19 cellular contexts compared by ENCODE assay signal in genomic region chr2:37873749-37874330, GRCh38. TPM values are rescaled to one million over a fixed set of nuclear protein-coding genes. Genes with fewer than 3 reads are reported as not detected.
DNase-seq lines count a peak whose midpoint lies in the region; ATAC-seq, FAIRE-seq and TF ChIP-seq lines count a peak whose summit lies in the region.
"Had no signal": no experiment of that assay in that cellular context is flagged by ENCODE, and none has a peak within 500 bp of the region (broad histone marks: within the 10 kb centered on the region; RNA-seq: fewer than 3 reads in every experiment).

No MANE protein-coding gene starts in this region.

- peak in 7 of 8 donors; percentile 15 to 57 (median 41) for ATAC-seq in heart right ventricle
- no peak for ATAC-seq in left cardiac atrium
- no peak for ATAC-seq in HepG2
- ATAC-seq in HG03469 (IDR thresholded peaks at IDR 0.05; ENCODE audit: unreplicated experiment): no peak

- H3K4me3 ChIP-seq in heart right ventricle: no peak overlapping the region
- no peak overlapping the region for H3K4me3 ChIP-seq in HepG2 (replicated peaks in 1 of 3; ENCODE audit: insufficient read depth in 1 of 3, low read depth in 2 of 3, low read length in 3 of 3)
- H3K4me3 ChIP-seq: BLaER1 treated with 17β-estradiol and CSF1 and Interleukin-3, amounts not matched to agents 10 nM and 100 nM; Peyer's patch had no signal

- no TSS peak for BruUV-seq in HepG2 (replicated peaks; lab: Mats Ljungman, UMichigan)

- DNase-seq in activated T-cell treated with anti-CD3 and anti-CD28 coated beads, Interleukin-2, amount 50 U/mL, for 24 hours: no peak
- no peak for DNase-seq in activated T-cell treated with anti-CD3 and anti-CD28 coated beads, Interleukin-2, amount 50 U/mL, for 1 hour
- DNase-seq in heart right ventricle: no peak
- no peak for DNase-seq in left cardiac atrium
- peak; percentile 72 for DNase-seq in myocyte (ENCODE audit: low read depth)
- no peak for DNase-seq in HepG2 (ENCODE audit: low spot score)
- no peak for DNase-seq in GM03348 (ENCODE audit: low spot score)
- DNase-seq: ACHN; Caco-2; CD4-positive, alpha-beta memory T cell; DMS 273 treated with DMSO at 0.1 percent for 48 hours; DMS79 treated with DMSO at 0.1 percent for 48 hours; Karpas-422; MV-4-11; Peyer's patch had no signal

- H3K27me3 ChIP-seq in heart right ventricle (no peaks in the 10 kb centered on the region), HepG2 (ENCODE audit: control insufficient read depth in 1 of 2, insufficient read depth in 2 of 2, low read length in 2 of 2) (peaks cover 8 to 63% of the 10 kb centered on the region in 2 experiments; a peak in 4 of 5 replicates)
- H3K27me3 ChIP-seq: Peyer's patch had no signal

- no peaks in the 10 kb centered on the region for H3K36me3 Mint-ChIP-seq in activated T-cell treated with anti-CD3 and anti-CD28 coated beads, Interleukin-2, amount 50 U/mL, for 24 hours (ENCODE audit: low read depth)
- H3K36me3 Mint-ChIP-seq: CD4-positive, alpha-beta memory T cell; IgD-negative memory B cell had no signal

- H3K79me2 ChIP-seq in HepG2 (ENCODE audit: insufficient read depth, low read length): no peaks in the 10 kb centered on the region

- POLR2A ChIA-PET in HepG2 (lab: Yijun Ruan, JAX): no interaction called here

- 69 to 78% methylated on average over 7 of the region's 7 CpGs for WGBS in heart right ventricle, 2 donors
- 24% methylated on average over 6 of the region's 7 CpGs for WGBS in HepG2 (ENCODE audit: low lambda C conversion rate)

- H3K36me3 ChIP-seq in heart right ventricle: no peaks in the 10 kb centered on the region
- no peaks in the 10 kb centered on the region for H3K36me3 ChIP-seq in HepG2 (replicated peaks in 1 of 2; ENCODE audit: control insufficient read depth in 1 of 2, insufficient read depth in 2 of 2, low read length in 2 of 2)
- H3K36me3 ChIP-seq: BLaER1 treated with 17β-estradiol and CSF1 and Interleukin-3, amounts not matched to agents 10 nM and 100 nM; Peyer's patch had no signal

- in situ Hi-C loops in HepG2 (cut with HindIII; ENCODE audit: extremely low pct_ligation_motif_present, low pct_unique_long_range_greater_than_20kb): no loop called here

- H4K20me1 ChIP-seq in HepG2 (ENCODE audit: insufficient read depth, low read length): no peaks in the 10 kb centered on the region
- H4K20me1 ChIP-seq: BLaER1 treated with 17β-estradiol and CSF1 and Interleukin-3, amounts not matched to agents 10 nM and 100 nM had no signal

- H3K4me2 ChIP-seq in HepG2 (ENCODE audit: low read depth, low read length): no peak overlapping the region

- H3K9ac ChIP-seq in HepG2 (ENCODE audit: insufficient read depth, low read depth, low read length): no peak overlapping the region
- H3K9ac ChIP-seq: BLaER1 treated with 17β-estradiol and CSF1 and Interleukin-3, amounts not matched to agents 10 nM and 100 nM had no signal

- no peak for FAIRE-seq in HepG2 (lab: Jason Lieb, UNC)

- no peak for TF ChIP-seq EP300 in HepG2 (IDR thresholded peaks at IDR 0.05; ENCODE audit: low read depth in 2 of 2, low read length in 2 of 2)
- TF ChIP-seq EP300 in HepG2 (CRISPR knock-in tag; IDR thresholded peaks at IDR 0.05; ENCODE audit: borderline replicate concordance): no peak

- TF ChIP-seq CTCF in heart right ventricle (IDR thresholded peaks at IDR 0.05) (no peak), HepG2 (CRISPR knock-in tag; IDR thresholded peaks at IDR 0.05) (no peak)

- no peak for TF ChIP-seq POLR2A in HepG2 (IDR thresholded peaks at IDR 0.05; ENCODE audit: insufficient read depth in 1 of 2, low read depth in 2 of 2, low read length in 2 of 2)

- H3K9me3 ChIP-seq in heart right ventricle (no peaks in the 10 kb centered on the region), HepG2 (ENCODE audit: low read length) (no peaks in the 10 kb centered on the region)
- H3K9me3 ChIP-seq: BLaER1 treated with 17β-estradiol and CSF1 and Interleukin-3, amounts not matched to agents 10 nM and 100 nM; Caco-2; Peyer's patch had no signal

- TF ChIP-seq RAD21 in HepG2 (CRISPR knock-in tag; IDR thresholded peaks at IDR 0.05): no peak

- H3K9me3 Mint-ChIP-seq in activated T-cell treated with anti-CD3 and anti-CD28 coated beads, Interleukin-2, amount 50 U/mL, for 24 hours: peaks cover 1% of the 10 kb centered on the region
- H3K9me3 Mint-ChIP-seq: IgD-negative memory B cell had no signal

- H2AFZ ChIP-seq in HepG2 (ENCODE audit: low read length): no peak overlapping the region

- H3K27me3 Mint-ChIP-seq in activated T-cell treated with anti-CD3 and anti-CD28 coated beads, Interleukin-2, amount 50 U/mL, for 24 hours: no peaks in the 10 kb centered on the region
- H3K27me3 Mint-ChIP-seq: CD4-positive, alpha-beta memory T cell had no signal

- H3K4me1 Mint-ChIP-seq in activated T-cell treated with anti-CD3 and anti-CD28 coated beads, Interleukin-2, amount 50 U/mL, for 24 hours (ENCODE audit: low read depth): peaks cover 76% of the 10 kb centered on the region

- intact Hi-C loops in heart right ventricle (cut with DNase I) (loop anchor here in 6 of 10 donors (2.0 to 10.0 kb wide), 7 partner anchors 19 to 227 kb away; partner anchors contain the start of gene CDC42EP3 (in 4 of the 6)), left cardiac atrium (cut with DNase I) (loop anchor here in 1 of 2 donors (10.0 kb wide), 1 partner anchor 209 kb away; no protein-coding TSS in a partner anchor), HepG2 (cut with micrococcal nuclease; ENCODE audit: unreplicated experiment) (no loop called here)

- peak overlapping the region; percentile 99 for H3K27ac Mint-ChIP-seq in activated T-cell treated with anti-CD3 and anti-CD28 coated beads, Interleukin-2, amount 50 U/mL, for 24 hours

- H3K4me1 ChIP-seq in heart right ventricle: peaks cover 16 to 80% (median 63%) of the 10 kb centered on the region in 9 donors
- H3K4me1 ChIP-seq in HepG2 (ENCODE audit: insufficient read depth, low read length): no peaks in the 10 kb centered on the region
- H3K4me1 ChIP-seq: Caco-2 had no signal

- CTCF ChIA-PET in HepG2 (lab: Yijun Ruan, JAX; ENCODE audit: low intra/inter-chr PET ratio, low total read pairs): no interaction called here

- H3K27ac ChIP-seq in heart right ventricle: peak overlapping the region in 9 of 10 donors; percentile 1 to 84 (median 67)
- no peak overlapping the region for H3K27ac ChIP-seq in HepG2 (ENCODE audit: extremely low read length, insufficient read depth, low read length)
- H3K27ac ChIP-seq: 22Rv1; BLaER1 treated with 17β-estradiol and CSF1 and Interleukin-3, amounts not matched to agents 10 nM and 100 nM; Peyer's patch had no signal

- H3K4me3 Mint-ChIP-seq in activated T-cell treated with anti-CD3 and anti-CD28 coated beads, Interleukin-2, amount 50 U/mL, for 24 hours: no peak overlapping the region
- H3K4me3 Mint-ChIP-seq: IgD-negative memory B cell had no signal

TF ChIP-seq in HepG2, 621 proteins besides CTCF, POLR2A, EP300 and RAD21 (continues in another document):
- TF ChIP-seq MTF2 (CRISPR knock-in tag; IDR thresholded peaks at IDR 0.05; ENCODE audit: borderline replicate concordance) (no peak), PREB (CRISPR knock-in tag; IDR thresholded peaks at IDR 0.05) (no peak), SNAPC5 (CRISPR knock-in tag; IDR thresholded peaks at IDR 0.05; ENCODE audit: borderline replicate concordance) (no peak), MIXL1 (CRISPR knock-in tag; IDR thresholded peaks at IDR 0.05) (no peak), ZNF691 (CRISPR knock-in tag; IDR thresholded peaks at IDR 0.05; ENCODE audit: borderline replicate concordance, low read depth) (no peak)

RNA-seq across cellular contexts. Expression of gene RMDN2, which starts 51.2 kb away (rescaled TPM):
- total RNA-seq in heart right ventricle (1 to 10 TPM; 4.1 to 8.5 (median 5.2) TPM), left cardiac atrium (1 to 10 TPM; 4.6 to 5.8 TPM), myocyte (23.2 and 26.3 TPM in 2 replicates), HepG2 (2016; rRNA removed; fragmentation: Illumina TruSeq; extraction: Trizol) (4.7 and 8.9 TPM in 2 replicates)
- polyA plus RNA-seq in heart right ventricle (1 to 10 TPM; 2.5 to 4.4 TPM), HepG2 (2011; rRNA removed) (1.9 and 2.3 TPM in 2 replicates)
- 13.1 TPM for polyA plus RNA-seq in myocyte (2012)
- total RNA-seq in HepG2 (2016; cell fraction: cytosol; rRNA removed; fragmentation: Illumina TruSeq; extraction: Trizol; ENCODE audit: low read depth): 15.2 and 18.1 TPM in 2 replicates
- 5.3 and 9.6 TPM in 2 replicates for total RNA-seq in HepG2 (2016; cell fraction: insoluble cytoplasmic fraction; rRNA removed; fragmentation: Illumina TruSeq; extraction: Trizol)
- total RNA-seq in HepG2 (2016; cell fraction: membrane; rRNA removed; fragmentation: Illumina TruSeq; extraction: Trizol): 6.2 and 8.7 TPM in 2 replicates
- 19.6 and 19.9 TPM in 2 replicates for total RNA-seq in HepG2 (2016; cell fraction: nucleus; rRNA removed; fragmentation: Illumina TruSeq; extraction: Trizol)
- polyA plus RNA-seq in HepG2 (2011; cell fraction: cytosol; rRNA removed): 0.59 and 0.99 TPM in 2 replicates
- 1.8 and 2.1 TPM in 2 replicates for polyA plus RNA-seq in HepG2 (2011; cell fraction: nucleus; rRNA removed)
- polyA plus RNA-seq in HepG2 (2012): 2.1 and 2.7 TPM in 2 replicates
- 0.79 and 0.85 TPM in 2 replicates for polyA plus RNA-seq in HepG2 (2016; cell fraction: cytosol; fragmentation: Illumina TruSeq; extraction: Trizol; ENCODE audit: low read depth)
- 3.2 and 3.5 TPM in 2 replicates for polyA plus RNA-seq in HepG2 (2016; cell fraction: insoluble cytoplasmic fraction; fragmentation: Illumina TruSeq; extraction: Trizol; ENCODE audit: low read depth)
- polyA plus RNA-seq in HepG2 (2016; cell fraction: membrane; fragmentation: Illumina TruSeq; extraction: Trizol; ENCODE audit: low read depth): 1.1 and 1.6 TPM in 2 replicates
- polyA plus RNA-seq in HepG2 (2016; cell fraction: nucleus; fragmentation: Illumina TruSeq; extraction: Trizol; ENCODE audit: insufficient read depth, low read depth): 16.4 and 18.5 TPM in 2 replicates
- 0.40 and 0.84 TPM in 2 replicates for polyA minus RNA-seq in HepG2 (2011; rRNA and poly(A)+ RNA removed; ENCODE audit: low replicate concordance)
- polyA minus RNA-seq in HepG2 (2011; cell fraction: cytosol; rRNA and poly(A)+ RNA removed): 1.8 and 2.2 TPM in 2 replicates
- polyA minus RNA-seq in HepG2 (2011; cell fraction: nucleus; rRNA and poly(A)+ RNA removed): 13.8 and 14.3 TPM in 2 replicates

Comparison
In these comparisons a context has a peak if more than half of its experiments do, and no peak if none do; other contexts are left out.
1. ATAC-seq: peak in heart right ventricle (7 of 8); none in left cardiac atrium (0 of 2), HepG2 (single experiment) and HG03469 (single experiment).